In the genomic region with DNA sequence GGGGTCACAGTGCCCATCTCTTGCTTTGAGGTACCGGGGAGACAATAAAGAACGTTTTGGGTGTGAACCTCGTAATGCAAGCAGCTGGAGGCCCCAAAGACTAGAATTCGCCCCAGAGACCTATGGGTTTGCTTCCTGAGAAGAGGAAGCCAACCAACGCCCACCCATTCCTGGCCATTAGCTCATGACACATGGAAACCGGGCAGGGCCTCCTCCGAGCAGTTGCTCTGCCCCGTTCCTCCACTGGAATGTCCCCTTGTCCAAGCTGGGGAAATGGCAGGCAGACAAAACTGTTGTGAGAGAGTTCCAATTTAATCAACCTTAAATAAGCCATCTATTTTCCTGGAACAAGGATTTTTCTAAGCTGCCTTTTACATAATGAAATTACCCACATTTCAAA, we compare ENCODE assay signal across 26 cellular contexts.
"Had no signal": no experiment of that assay in that cellular context is flagged by ENCODE, and none has a peak within 500 bp of the region (broad histone marks: within the 10 kb centered on the region; RNA-seq: fewer than 3 reads in every experiment).

No MANE protein-coding gene starts in this region.

- H3K9me3 Mint-ChIP-seq: activated CD4-positive, alpha-beta memory T cell treated with anti-CD3 and anti-CD28 coated beads, Interleukin-2, amount 10 ng/mL, durations not matched to agents 7 days and 5 days; activated CD4-positive, alpha-beta T cell treated with anti-CD3 and anti-CD28 coated beads, Interleukin-2, amount 10 ng/mL, durations not matched to agents 7 days and 5 days; activated T-cell treated with anti-CD3 and anti-CD28 coated beads, Interleukin-2, amount 50 U/mL, for 24 hours; memory B cell; natural killer cell; stimulated activated effector memory CD8-positive, alpha-beta T cell treated with anti-CD3 and anti-CD28 coated beads, Interleukin-12 subunit alpha, Interleukin-12 subunit beta, amount 100 ng/mL, for 72 hours; stimulated activated naive CD8-positive, alpha-beta T cell treated with anti-CD3 and anti-CD28 coated beads, Interleukin-15, Interleukin-2, amounts not matched to agents 100 ng/mL and 50 ng/mL, for 24 hours had no signal

- H3K9me3 ChIP-seq: thoracic aorta, vagina had no signal

- H3K27ac ChIP-seq: epithelial cell of prostate, thoracic aorta, vagina had no signal

- DNase-seq: activated CD4-positive, alpha-beta memory T cell treated with anti-CD3 and anti-CD28 coated beads, Interleukin-2, amount 10 ng/mL, durations not matched to agents 7 days and 5 days; activated CD4-positive, alpha-beta T cell treated with anti-CD3 and anti-CD28 coated beads, Interleukin-2, amount 10 ng/mL, durations not matched to agents 7 days and 5 days; activated CD4-positive, CD25-positive, alpha-beta regulatory T cell treated with anti-CD3 and anti-CD28 coated beads, Interleukin-2, amount 50 U/mL, for 72 hours; activated CD8-positive, alpha-beta memory T cell treated with anti-CD3 and anti-CD28 coated beads, Interleukin-2, amount 50 U/mL, for 48 hours; activated gamma-delta T cell; activated naive CD4-positive, alpha-beta T cell treated with anti-CD3 and anti-CD28 coated beads, Interleukin-2, amount 50 U/mL, for 16 hours; activated T-cell treated with anti-CD3 and anti-CD28 coated beads, Interleukin-2, amount 50 U/mL, for 24 hours; amygdala; central memory CD4-positive, alpha-beta T cell; dermis blood vessel endothelial cell; effector CD8-positive, alpha-beta T cell; midbrain; natural killer cell; posterior cingulate gyrus; small intestine; stimulated activated CD4-positive, alpha-beta T cell treated with anti-CD3 and anti-CD28 coated beads, Interleukin-4, amount 100 ng/mL, for 24 hours; T-helper 17 cell; T1000; trophoblast cell had no signal

- H3K4me3 Mint-ChIP-seq: activated CD4-positive, alpha-beta memory T cell treated with anti-CD3 and anti-CD28 coated beads, Interleukin-2, amount 10 ng/mL, durations not matched to agents 7 days and 5 days; activated CD4-positive, alpha-beta T cell treated with anti-CD3 and anti-CD28 coated beads, Interleukin-2, amount 10 ng/mL, durations not matched to agents 7 days and 5 days; activated T-cell treated with anti-CD3 and anti-CD28 coated beads, Interleukin-2, amount 50 U/mL, for 24 hours; memory B cell; natural killer cell; stimulated activated effector memory CD8-positive, alpha-beta T cell treated with anti-CD3 and anti-CD28 coated beads, Interleukin-12 subunit alpha, Interleukin-12 subunit beta, amount 100 ng/mL, for 72 hours; stimulated activated naive CD8-positive, alpha-beta T cell treated with anti-CD3 and anti-CD28 coated beads, Interleukin-15, Interleukin-2, amounts not matched to agents 100 ng/mL and 50 ng/mL, for 24 hours; T-helper 17 cell had no signal

- H3K4me3 ChIP-seq: thoracic aorta, vagina had no signal

- H3K36me3 Mint-ChIP-seq: memory B cell; natural killer cell; stimulated activated effector memory CD8-positive, alpha-beta T cell treated with anti-CD3 and anti-CD28 coated beads, Interleukin-12 subunit alpha, Interleukin-12 subunit beta, amount 100 ng/mL, for 72 hours had no signal

- H3K36me3 ChIP-seq: thoracic aorta, vagina had no signal

- H3K27ac Mint-ChIP-seq: activated CD4-positive, alpha-beta memory T cell treated with anti-CD3 and anti-CD28 coated beads, Interleukin-2, amount 10 ng/mL, durations not matched to agents 7 days and 5 days; activated CD4-positive, alpha-beta T cell treated with anti-CD3 and anti-CD28 coated beads, Interleukin-2, amount 10 ng/mL, durations not matched to agents 7 days and 5 days; activated T-cell treated with anti-CD3 and anti-CD28 coated beads, Interleukin-2, amount 50 U/mL, for 24 hours; memory B cell; natural killer cell; stimulated activated effector memory CD8-positive, alpha-beta T cell treated with anti-CD3 and anti-CD28 coated beads, Interleukin-12 subunit alpha, Interleukin-12 subunit beta, amount 100 ng/mL, for 72 hours; stimulated activated naive CD8-positive, alpha-beta T cell treated with anti-CD3 and anti-CD28 coated beads, Interleukin-15, Interleukin-2, amounts not matched to agents 100 ng/mL and 50 ng/mL, for 24 hours; T-helper 17 cell had no signal

- H3K27me3 Mint-ChIP-seq: activated CD4-positive, alpha-beta memory T cell treated with anti-CD3 and anti-CD28 coated beads, Interleukin-2, amount 10 ng/mL, durations not matched to agents 7 days and 5 days; activated CD4-positive, alpha-beta T cell treated with anti-CD3 and anti-CD28 coated beads, Interleukin-2, amount 10 ng/mL, durations not matched to agents 7 days and 5 days; memory B cell had no signal

- H3K4me1 Mint-ChIP-seq: activated CD4-positive, alpha-beta memory T cell treated with anti-CD3 and anti-CD28 coated beads, Interleukin-2, amount 10 ng/mL, durations not matched to agents 7 days and 5 days; activated CD4-positive, alpha-beta T cell treated with anti-CD3 and anti-CD28 coated beads, Interleukin-2, amount 10 ng/mL, durations not matched to agents 7 days and 5 days; memory B cell; natural killer cell; stimulated activated effector memory CD8-positive, alpha-beta T cell treated with anti-CD3 and anti-CD28 coated beads, Interleukin-12 subunit alpha, Interleukin-12 subunit beta, amount 100 ng/mL, for 72 hours; T-helper 17 cell had no signal

- ATAC-seq: natural killer cell; sciatic nerve; stimulated activated effector memory CD8-positive, alpha-beta T cell treated with anti-CD3 and anti-CD28 coated beads, Interleukin-12 subunit alpha, Interleukin-12 subunit beta, amount 100 ng/mL, for 72 hours; T-helper 17 cell had no signal

- H3K4me1 ChIP-seq: vagina had no signal

- H3K27me3 ChIP-seq: vagina had no signal
